9 cellular contexts compared by ENCODE assay signal in the genomic region with DNA sequence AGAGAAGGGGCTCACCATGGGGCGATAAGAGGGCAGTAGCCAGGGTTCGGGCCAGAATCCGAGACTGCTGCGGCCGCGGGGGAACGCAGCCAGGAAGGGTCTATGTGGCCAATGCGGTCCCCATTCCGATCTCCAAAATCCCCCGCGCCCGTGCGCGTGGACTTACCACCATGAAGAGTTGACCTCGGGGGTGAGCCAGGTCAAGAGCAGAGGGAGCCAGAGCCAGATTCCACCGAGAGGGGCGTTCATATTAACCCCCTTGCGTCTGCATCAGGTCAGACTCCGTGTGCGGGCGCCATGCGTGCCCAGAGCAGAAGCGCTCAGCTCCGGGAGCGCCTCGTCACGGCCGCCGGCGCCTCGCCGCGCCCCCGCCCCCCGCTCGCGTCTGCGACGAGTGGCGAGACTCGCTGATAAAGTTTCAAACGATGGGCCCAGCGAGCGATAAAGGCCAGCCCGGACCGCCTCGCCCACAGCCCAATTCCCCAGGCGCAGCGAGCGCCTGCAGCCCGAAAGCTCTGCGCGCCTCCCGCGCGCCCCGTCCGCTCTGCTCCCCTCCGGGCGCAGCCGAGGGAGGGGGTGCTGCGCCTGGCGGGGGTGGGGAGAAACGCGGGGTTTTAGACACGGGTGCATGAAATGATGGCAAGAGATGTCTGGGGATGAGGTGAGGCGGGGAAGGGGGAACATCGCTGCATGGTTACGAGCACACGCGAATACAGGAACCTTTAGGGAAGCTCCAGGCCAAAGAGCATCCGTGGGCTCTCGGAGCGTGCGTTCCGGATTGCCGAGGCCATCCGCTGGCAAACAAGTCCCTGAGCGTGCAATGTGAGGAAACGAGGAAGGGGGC. TPM values are rescaled to one million over a fixed set of nuclear protein-coding genes. Genes with fewer than 3 reads are reported as not detected.
DNase-seq lines count a peak whose midpoint lies in the region; ATAC-seq, FAIRE-seq and TF ChIP-seq lines count a peak whose summit lies in the region.
"Had no signal": no experiment of that assay in that cellular context is flagged by ENCODE, and none has a peak within 500 bp of the region (broad histone marks: within the 10 kb centered on the region; RNA-seq: fewer than 3 reads in every experiment).

Gene WNT2, minus strand, starts transcription at position 318 of the 844 bp plus-strand sequence. Its CDS starts 69 bp downstream, at position 249.

- POLR2A ChIA-PET in H1 (lab: Charles Lee; ENCODE audit: partially characterized antibody) = no interaction called here

- DNase-seq in ACHN (peak; percentile 23), H1 (ENCODE audit: low read depth in 1 of 2, low spot score in 2 of 2) (peak in 1 of 2 experiments; percentile 56), WERI-Rb-1 (no peak)
- no peak for DNase-seq in activated naive CD4-positive, alpha-beta T cell treated with anti-CD3 and anti-CD28 coated beads, Interleukin-2, amount 10 ng/mL, durations not matched to agents 7 days and 5 days
- DNase-seq in activated naive CD4-positive, alpha-beta T cell (lab: John Stamatoyannopoulos, UW) = no peak
- DNase-seq: hypothalamus had no signal

- H3K27ac ChIP-seq in HUES6 (ENCODE audit: low read depth, low read length) (no peak within 1 kb of the TSS), H1 (ENCODE audit: low read depth, low read length) (no peak within 1 kb of the TSS), mesodermal cell (ENCODE audit: low read depth, low read length, severe bottlenecking) (no peak within 1 kb of the TSS), WERI-Rb-1 (no peak within 1 kb of the TSS)

- H3K27ac Mint-ChIP-seq in activated naive CD4-positive, alpha-beta T cell treated with anti-CD3 and anti-CD28 coated beads, Interleukin-2, amount 10 ng/mL, durations not matched to agents 7 days and 5 days = no peak within 1 kb of the TSS

- no peak for TF ChIP-seq EP300 in H1 (IDR thresholded peaks at IDR 0.05; ENCODE audit: borderline replicate concordance in 1 of 2, low read depth in 2 of 2, low read length in 2 of 2)

- TF ChIP-seq CTCF in H1 (IDR thresholded peaks at IDR 0.05; ENCODE audit: control extremely low read depth in 1 of 3, insufficient read depth in 1 of 3, low read depth in 1 of 3, low read length in 3 of 3) (no peak), WERI-Rb-1 (IDR thresholded peaks at IDR 0.05; ENCODE audit: low read depth, low read length) (no peak)

- no peaks in the 10 kb centered on the region for H3K9me3 Mint-ChIP-seq in activated naive CD4-positive, alpha-beta T cell treated with anti-CD3 and anti-CD28 coated beads, Interleukin-2, amount 10 ng/mL, durations not matched to agents 7 days and 5 days

- H2BK20ac ChIP-seq in H1 (ENCODE audit: low read length) = no peak within 1 kb of the TSS

- peaks cover 65% of the 10 kb centered on the region for H3K27me3 Mint-ChIP-seq in activated naive CD4-positive, alpha-beta T cell treated with anti-CD3 and anti-CD28 coated beads, Interleukin-2, amount 10 ng/mL, durations not matched to agents 7 days and 5 days

- no peak within 1 kb of the TSS for H3K14ac ChIP-seq in H1 (ENCODE audit: insufficient read length)

- H2BK120ac ChIP-seq in H1 (replicated peaks; ENCODE audit: low read depth, low read length) = no peak within 1 kb of the TSS

- H3K4me3 Mint-ChIP-seq in activated naive CD4-positive, alpha-beta T cell treated with anti-CD3 and anti-CD28 coated beads, Interleukin-2, amount 10 ng/mL, durations not matched to agents 7 days and 5 days = no peak within 1 kb of the TSS

- H2BK5ac ChIP-seq in H1 (ENCODE audit: low read depth, low read length) = no peak within 1 kb of the TSS

- peaks cover 5% of the 10 kb centered on the region; the same call in 1 of the 2 replicates for H3K4me1 ChIP-seq in HUES6 (ENCODE audit: control insufficient read depth, insufficient read depth, low read length)
- H3K4me1 ChIP-seq in H1 (replicated peaks in 1 of 4; ENCODE audit: control insufficient read depth in 3 of 4, insufficient read depth in 4 of 4, low read length in 3 of 4) = peaks cover 0 to 16% (median 4%) of the 10 kb centered on the region in 4 experiments; a peak in 3 of 7 replicates
- peaks cover 4% of the 10 kb centered on the region for H3K4me1 ChIP-seq in mesodermal cell (ENCODE audit: control insufficient read depth, insufficient read depth, low read length, poor library complexity, severe bottlenecking)

- peaks cover 2% of the 10 kb centered on the region for H3K4me1 Mint-ChIP-seq in activated naive CD4-positive, alpha-beta T cell treated with anti-CD3 and anti-CD28 coated beads, Interleukin-2, amount 10 ng/mL, durations not matched to agents 7 days and 5 days

- peak within 1 kb of the TSS; percentile 29 for H3K9ac ChIP-seq in HUES6 (ENCODE audit: low read length)
- no peak within 1 kb of the TSS for H3K9ac ChIP-seq in H1 (replicated peaks in 1 of 4; ENCODE audit: extremely low read depth in 1 of 4, low read depth in 3 of 4, low read length in 3 of 4)

- H3K9me3 ChIP-seq in HUES6 (ENCODE audit: control insufficient read depth, insufficient read depth, low read depth, low read length) (no peaks in the 10 kb centered on the region), H1 (ENCODE audit: insufficient read depth in 2 of 2, low read depth in 1 of 2, low read length in 1 of 2) (no peaks in the 10 kb centered on the region), mesodermal cell (ENCODE audit: control insufficient read depth, low read length) (no peaks in the 10 kb centered on the region), WERI-Rb-1 (ENCODE audit: severe bottlenecking) (peaks cover 3% of the 10 kb centered on the region)

- no peak for FAIRE-seq in H1 (lab: Jason Lieb, UNC)

- H3K27me3 ChIP-seq in HUES6 (ENCODE audit: control insufficient read depth, insufficient read depth, low read length) = peaks cover 97% of the 10 kb centered on the region
- H3K27me3 ChIP-seq in H1 (replicated peaks in 1 of 4; ENCODE audit: control insufficient read depth in 3 of 4, extremely low read depth in 1 of 4, insufficient read depth in 3 of 4, low read length in 3 of 4) = peaks cover 51 to 78% (median 72%) of the 10 kb centered on the region in 4 experiments
- H3K27me3 ChIP-seq in WERI-Rb-1 (ENCODE audit: insufficient read depth, low read depth, severe bottlenecking) = peaks cover 84% of the 10 kb centered on the region

- ATAC-seq in HG03108 (IDR thresholded peaks at IDR 0.05; ENCODE audit: unreplicated experiment) = no peak

- H2BK15ac ChIP-seq in H1 (ENCODE audit: low read length) = no peak within 1 kb of the TSS; the same call in 1 of the 2 replicates

- in situ Hi-C loops in ACHN (cut with HindIII; ENCODE audit: low pct_ligation_motif_present, low pct_unique_long_range_greater_than_20kb, low sequenced_read_pairs) = no loop called here

- H3K36me3 ChIP-seq in HUES6 (ENCODE audit: control insufficient read depth, insufficient read depth, low read length) (no peaks in the 10 kb centered on the region), H1 (ENCODE audit: control insufficient read depth in 2 of 4, insufficient read depth in 4 of 4, low read length in 3 of 4) (peaks cover 0 to 3% (median 0%) of the 10 kb centered on the region in 4 experiments; a peak in 1 of 8 replicates), mesodermal cell (ENCODE audit: control insufficient read depth, insufficient read depth, low read length) (no peaks in the 10 kb centered on the region), WERI-Rb-1 (no peaks in the 10 kb centered on the region)

- no peak within 1 kb of the TSS for H3K18ac ChIP-seq in H1 (ENCODE audit: extremely low read depth, low read length)

- no peaks in the 10 kb centered on the region for H3K79me1 ChIP-seq in H1 (ENCODE audit: low read depth, low read length)

- H3K4ac ChIP-seq in H1 (replicated peaks; ENCODE audit: insufficient read length, low read depth, low read length) = no peak within 1 kb of the TSS

- no peak within 1 kb of the TSS for H3K56ac ChIP-seq in H1 (replicated peaks; ENCODE audit: insufficient read length, low read depth, low read length)

- H4K20me1 ChIP-seq in H1 (replicated peaks in 1 of 2; ENCODE audit: control insufficient read depth in 1 of 2, insufficient read depth in 2 of 2, low read length in 2 of 2) = peaks cover 0 to 5% of the 10 kb centered on the region in 2 experiments

- H4K91ac ChIP-seq in H1 (replicated peaks; ENCODE audit: insufficient read length, low read length) = no peak within 1 kb of the TSS

- TF ChIP-seq POLR2A in H1 (IDR thresholded peaks at IDR 0.05; ENCODE audit: control extremely low read depth in 1 of 2, low read depth in 2 of 2, low read length in 2 of 2) = no peak

- no peak within 1 kb of the TSS; the same call in 1 of the 2 replicates for H4K8ac ChIP-seq in H1 (ENCODE audit: extremely low read depth, insufficient read depth, low read length)

- CTCF ChIA-PET in H1 (lab: Charles Lee; ENCODE audit: partially characterized antibody) = interaction anchor here (0.5 to 2.6 kb wide), 8 partner anchors 8 to 797 kb away, joined by 3 to 14 read pairs (median 4); no protein-coding TSS in a partner anchor
- CTCF ChIA-PET in activated naive CD4-positive, alpha-beta T cell treated with anti-CD3 and anti-CD28 coated beads, Interleukin-2, amount 10 ng/mL, durations not matched to agents 7 days and 5 days (lab: Charles Lee) = no interaction called here

- H3K4me2 ChIP-seq in H1 (ENCODE audit: insufficient read depth in 1 of 2, low read depth in 2 of 2, low read length in 2 of 2) = peak within 1 kb of the TSS; percentile 96 to 98

- no peak within 1 kb of the TSS for H4K5ac ChIP-seq in H1 (ENCODE audit: insufficient read length, low read depth, low read length)

- 3% methylated on average over 65 of the region's 80 CpGs; no CpG with 5 or more reads in 1 of the 2 experiments for WGBS in H1 (ENCODE audit: extremely low coverage in 1 of 2, insufficient coverage in 1 of 2, insufficient read length in 1 of 2, insufficient replicate concordance in 2 of 2, low coverage in 1 of 2, low lambda C conversion rate in 2 of 2, missing lambda C conversion rate in 1 of 2), 2 experiments
- WGBS in mesodermal cell (ENCODE audit: insufficient coverage in 2 of 2), 2 experiments = 2% methylated on average over 33 to 61 of the region's 80 CpGs

- H3K4me3 ChIP-seq in HUES6 (ENCODE audit: low read depth, low read length) (peak within 1 kb of the TSS; percentile 69), H1 (ENCODE audit: extremely low read depth in 1 of 4, insufficient read depth in 2 of 4, low read depth in 3 of 4, low read length in 4 of 4) (peak within 1 kb of the TSS; percentile 32 to 70 (median 45)), mesodermal cell (ENCODE audit: extremely low read depth, insufficient read depth, low read length, poor library complexity, severe bottlenecking) (peak within 1 kb of the TSS; percentile 39), WERI-Rb-1 (ENCODE audit: low read depth, low read length) (no peak within 1 kb of the TSS)

- TF ChIP-seq RAD21 in H1 (IDR thresholded peaks at IDR 0.05 in 1 of 2, conservative IDR thresholded peaks at IDR 0.05 in 1 of 2; ENCODE audit: low read depth in 2 of 2, low read length in 2 of 2) = no peak

- no peak within 1 kb of the TSS for H3K23ac ChIP-seq in H1 (ENCODE audit: insufficient read length)

- peaks cover 17% of the 10 kb centered on the region for H3K23me2 ChIP-seq in H1 (ENCODE audit: low read depth, low read length)

- H3K36me3 Mint-ChIP-seq in activated naive CD4-positive, alpha-beta T cell treated with anti-CD3 and anti-CD28 coated beads, Interleukin-2, amount 10 ng/mL, durations not matched to agents 7 days and 5 days = no peaks in the 10 kb centered on the region

- 0 out of 2 replicates have a peak within 1 kb of the TSS, but pooled peaks have one; percentile 27 for H2BK12ac ChIP-seq in H1 (ENCODE audit: low read depth, low read length)

- H2AFZ ChIP-seq in H1 (ENCODE audit: low read length) = peak within 1 kb of the TSS; percentile 73; the same call in 1 of the 2 replicates

- H3K79me2 ChIP-seq in H1 (ENCODE audit: control insufficient read depth in 1 of 2, insufficient read depth in 2 of 2, low read length in 2 of 2) = no peaks in the 10 kb centered on the region

- no peak within 1 kb of the TSS for H2AK5ac ChIP-seq in H1 (ENCODE audit: low read depth, low read length)

RNA-seq across cellular contexts. Expression of gene WNT2, which starts in this region (rescaled TPM):
- not detected in 2 replicates for total RNA-seq in H1 (2021; fragmentation: NEBNext Ultra II Directional; extraction: Animal tissue kit (Norgen Biotek cat#: 25700))
- not detected in 2 replicates for polyA plus RNA-seq in H1 (2011; rRNA removed)
- polyA plus RNA-seq in H1 (2011; cell fraction: cytosol; rRNA removed) = not detected
- not detected for polyA plus RNA-seq in H1 (2011; cell fraction: nucleus; rRNA removed)
- 0.09 TPM in 1 of 4 replicates, not detected in the others for polyA plus RNA-seq in H1 (2012, experiment 1 of 2)
- not detected for polyA plus RNA-seq in H1 (2012, experiment 2 of 2)
- polyA plus RNA-seq in H1 (2013, experiment 1 of 2) = not detected
- 0.02 TPM for polyA plus RNA-seq in H1 (2013, experiment 2 of 2)
- not detected in 2 replicates for polyA minus RNA-seq in H1 (2011; rRNA and poly(A)+ RNA removed)
- polyA minus RNA-seq in H1 (2011; cell fraction: cytosol; rRNA and poly(A)+ RNA removed) = not detected
- not detected for polyA minus RNA-seq in H1 (2011; cell fraction: nucleus; rRNA and poly(A)+ RNA removed)
- 0.70 TPM for polyA plus RNA-seq in mesodermal cell (2013, experiment 1 of 2)
- 0.46 TPM for polyA plus RNA-seq in mesodermal cell (2013, experiment 2 of 2)
